1 cellular context compared by ENCODE assay signal in the genomic region with DNA sequence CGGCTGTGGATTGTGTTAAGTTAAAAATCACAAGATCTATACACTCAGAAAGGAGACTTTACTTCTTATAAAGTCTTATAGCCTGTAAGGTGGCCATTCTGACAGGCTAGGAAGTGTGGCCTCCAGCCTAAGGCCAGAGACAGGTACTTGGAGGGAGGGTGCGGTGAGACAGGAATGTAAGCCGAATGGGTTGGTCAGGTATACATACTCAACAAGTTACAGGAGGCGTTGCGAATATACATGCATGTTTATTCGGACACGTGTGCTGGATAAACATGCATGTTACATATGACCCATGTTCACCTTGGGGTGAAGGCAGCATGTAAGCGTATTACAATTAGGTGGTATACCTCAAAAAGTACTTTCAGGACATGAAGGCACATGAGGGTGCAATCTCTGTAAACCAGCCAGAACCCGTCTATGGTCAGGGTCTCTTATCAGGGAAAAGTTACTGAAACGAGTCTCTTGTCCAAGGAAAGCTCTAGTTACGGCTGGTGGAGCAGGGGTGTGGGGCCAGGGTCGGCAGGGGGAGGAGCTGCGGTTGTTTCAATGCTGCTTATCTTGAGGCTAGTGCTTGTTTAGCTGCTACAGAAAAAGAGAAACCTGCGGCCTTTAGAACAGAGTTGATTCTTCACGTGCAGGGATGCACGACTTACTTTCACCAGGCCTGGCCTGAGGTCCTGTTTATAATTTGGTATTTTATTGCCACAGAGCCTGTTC.
TF ChIP-seq lines count a peak whose summit lies in the region.

No MANE protein-coding gene starts in this region.

TF ChIP-seq in IMR-90, 13 proteins besides CTCF, POLR2A, EP300 and RAD21:
- no peak for TF ChIP-seq MAZ (IDR thresholded peaks at IDR 0.05; ENCODE audit: borderline replicate concordance, low read depth, low read length)
- no peak for TF ChIP-seq CEBPB (IDR thresholded peaks at IDR 0.05; ENCODE audit: low read depth, low read length)
- TF ChIP-seq RFX5 (IDR thresholded peaks at IDR 0.05; ENCODE audit: low read depth, low read length), result no peak
